In the genomic region with DNA sequence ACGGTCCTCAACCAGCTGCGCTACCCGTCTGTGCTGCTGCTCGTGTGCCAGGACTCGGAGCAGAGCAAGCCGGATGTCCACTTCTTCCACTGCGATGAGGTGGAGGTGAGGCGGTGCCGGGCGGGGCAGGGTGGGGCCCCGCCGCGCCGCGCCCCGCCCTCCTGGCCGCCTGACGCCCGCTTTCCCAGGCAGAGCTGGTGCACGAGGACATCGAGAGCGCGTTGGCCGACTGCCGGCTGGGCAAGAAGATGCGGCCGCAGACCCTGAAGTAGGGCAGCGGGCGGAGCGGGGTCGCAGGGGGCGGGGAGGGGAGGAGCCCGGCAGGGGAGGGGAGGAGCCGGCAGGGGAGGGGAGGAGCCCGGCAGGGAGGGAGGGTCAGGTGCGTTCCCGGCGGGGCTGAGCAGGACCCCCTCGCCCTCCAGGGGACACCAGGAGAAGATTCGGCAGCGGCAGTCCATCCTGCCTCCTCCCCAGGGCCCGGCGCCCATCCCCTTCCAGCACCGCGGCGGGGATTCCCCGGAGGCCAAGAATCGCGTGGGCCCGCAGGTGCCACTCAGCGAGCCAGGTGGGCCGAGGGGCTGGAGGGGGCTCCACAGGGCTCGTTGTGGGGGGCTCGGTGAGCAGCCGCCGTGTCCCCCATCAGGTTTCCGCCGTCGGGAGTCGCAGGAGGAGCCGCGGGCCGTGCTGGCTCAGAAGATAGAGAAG, we compare ENCODE assay signal across 8 cellular contexts. TPM values are rescaled to one million over a fixed set of nuclear protein-coding genes. Genes with fewer than 3 reads are reported as not detected.
DNase-seq lines count a peak whose midpoint lies in the region; ATAC-seq lines count a peak whose summit lies in the region.

No MANE protein-coding gene starts in this region.

- H3K4me1 ChIP-seq in skeletal muscle satellite cell (ENCODE audit: control insufficient read depth, insufficient read depth, low read length), result peaks cover 11% of the 10 kb centered on the region

- DNase-seq in DMS 273 (lab: John Stamatoyannopoulos, UW; ENCODE audit: unreplicated experiment) (peak; percentile 46), DMS 273 treated with DMSO at 0.1 percent for 48 hours (lab: John Stamatoyannopoulos, UW) (no peak), RPMI8226 (peak; percentile 84), T1000 (lab: John Stamatoyannopoulos, UW) (no peak)

- H3K4me3 ChIP-seq in skeletal muscle satellite cell (ENCODE audit: low read length), result no peak overlapping the region

- no peaks in the 10 kb centered on the region for H3K9me3 ChIP-seq in skeletal muscle satellite cell (replicated peaks; ENCODE audit: low read length)

- ATAC-seq in GM19395 (IDR thresholded peaks at IDR 0.05; ENCODE audit: unreplicated experiment) (no peak), GM21576 (IDR thresholded peaks at IDR 0.05; ENCODE audit: unreplicated experiment) (no peak)

- H3K4me1 Mint-ChIP-seq in dendritic cell treated with granulocyte-macrophage colony-stimulating factor and Interleukin-4, amounts not matched to agents 40 ng/mL and 50 ng/mL, for 4 days (ENCODE audit: low read depth), result peaks cover 23% of the 10 kb centered on the region

- H3K27me3 ChIP-seq in skeletal muscle satellite cell (ENCODE audit: control insufficient read depth, insufficient read depth, low read length), result peaks cover 28% of the 10 kb centered on the region

- no peaks in the 10 kb centered on the region for H3K36me3 ChIP-seq in skeletal muscle satellite cell (ENCODE audit: insufficient read depth, low read length)

- intact Hi-C loops in dendritic cell treated with granulocyte-macrophage colony-stimulating factor and Interleukin-4, amounts not matched to agents 40 ng/mL and 50 ng/mL, for 4 days (cut with micrococcal nuclease), result loop anchor here (5.0 kb wide), 1 partner anchor 163 kb away; no protein-coding TSS in a partner anchor

- peak overlapping the region; percentile 29 for H3K4me2 ChIP-seq in skeletal muscle satellite cell (ENCODE audit: low read length)

- H3K27me3 Mint-ChIP-seq in dendritic cell treated with granulocyte-macrophage colony-stimulating factor and Interleukin-4, amounts not matched to agents 40 ng/mL and 50 ng/mL, for 4 days, result peaks cover 90% of the 10 kb centered on the region

- H3K9me3 Mint-ChIP-seq in dendritic cell treated with granulocyte-macrophage colony-stimulating factor and Interleukin-4, amounts not matched to agents 40 ng/mL and 50 ng/mL, for 4 days, result no peaks in the 10 kb centered on the region

- peak overlapping the region; percentile 53 for H3K4me3 Mint-ChIP-seq in dendritic cell treated with granulocyte-macrophage colony-stimulating factor and Interleukin-4, amounts not matched to agents 40 ng/mL and 50 ng/mL, for 4 days

- no peaks in the 10 kb centered on the region for H3K36me3 Mint-ChIP-seq in dendritic cell treated with granulocyte-macrophage colony-stimulating factor and Interleukin-4, amounts not matched to agents 40 ng/mL and 50 ng/mL, for 4 days (ENCODE audit: low read depth)

- H3K27ac Mint-ChIP-seq in dendritic cell treated with granulocyte-macrophage colony-stimulating factor and Interleukin-4, amounts not matched to agents 40 ng/mL and 50 ng/mL, for 4 days, result peak overlapping the region; percentile 27

- H3K9ac ChIP-seq in skeletal muscle satellite cell (ENCODE audit: low read depth, low read length), result no peak overlapping the region

RNA-seq across cellular contexts. Expression of a gene that starts 14.8 kb away (rescaled TPM):
- total RNA-seq in skeletal muscle satellite cell (2012; rRNA removed), result 10.4 and 19.4 TPM in 2 replicates

RNA-seq across cellular contexts. Expression of a gene that starts 25.2 kb away (rescaled TPM):
- total RNA-seq in skeletal muscle satellite cell (2012; rRNA removed), result 8.1 and 8.4 TPM in 2 replicates

RNA-seq across cellular contexts. Expression of a gene that starts 25.8 kb away (rescaled TPM):
- 27.9 and 36.0 TPM in 2 replicates for total RNA-seq in skeletal muscle satellite cell (2012; rRNA removed)

RNA-seq across cellular contexts. Expression of a gene that starts 26.5 kb away (rescaled TPM):
- total RNA-seq in skeletal muscle satellite cell (2012; rRNA removed), result 178 and 201 TPM in 2 replicates

RNA-seq across cellular contexts. Expression of a gene that starts 56.5 kb away (rescaled TPM):
- total RNA-seq in skeletal muscle satellite cell (2012; rRNA removed), result 44.1 and 52.2 TPM in 2 replicates

Comparison
In these comparisons a context has a peak if more than half of its experiments do, and no peak if none do; other contexts are left out.
1. DNase-seq: peak in DMS 273 (single experiment) and RPMI8226 (single experiment); none in DMS 273 treated with DMSO at 0.1 percent for 48 hours (single experiment) and T1000 (single experiment).